ENCODE assay signal across 17 cellular contexts in the genomic region with DNA sequence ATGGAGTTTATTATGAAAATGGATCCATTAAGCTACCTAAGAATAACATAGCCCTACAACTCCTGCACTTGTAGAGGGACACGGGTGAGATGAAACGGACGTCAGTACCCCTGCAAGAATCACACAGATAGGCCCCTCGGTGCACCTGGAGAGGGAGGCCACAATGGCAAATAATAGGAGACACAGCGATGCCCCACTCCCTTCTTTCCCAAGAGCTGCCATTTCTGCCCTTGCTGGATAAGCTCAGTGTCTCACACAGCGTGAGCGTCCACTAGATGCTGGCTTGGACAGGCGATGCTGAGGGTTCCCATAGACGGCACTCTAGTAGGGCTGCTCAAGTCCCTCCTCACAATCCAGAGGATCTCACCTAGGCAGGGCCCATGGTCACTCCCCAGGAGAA.
"Had no signal": no experiment of that assay in that cellular context is flagged by ENCODE, and none has a peak within 500 bp of the region (broad histone marks: within the 10 kb centered on the region; RNA-seq: fewer than 3 reads in every experiment).

No MANE protein-coding gene starts in this region.

- H3K4me3 Mint-ChIP-seq: activated CD4-positive, alpha-beta T cell treated with anti-CD3 and anti-CD28 coated beads, Interleukin-2, amount 10 ng/mL, durations not matched to agents 7 days and 5 days; activated naive CD8-positive, alpha-beta T cell; naive thymus-derived CD8-positive, alpha-beta T cell; stimulated activated memory B cell treated with anti-CD40 and anti-IgM and Interleukin-4, amounts not matched to agents 10 μg/mL and 1 μg/mL and 100 μg/mL, for 72 hours; T-helper 1 cell treated with Interleukin-12 subunit alpha and Interleukin-12 subunit beta and Interleukin-4 antibody, amounts not matched to agents 30 μg/mL and 1 μg/mL, for 36 hours had no signal

- H3K9me3 Mint-ChIP-seq: activated CD4-positive, alpha-beta T cell treated with anti-CD3 and anti-CD28 coated beads, Interleukin-2, amount 10 ng/mL, durations not matched to agents 7 days and 5 days; naive thymus-derived CD8-positive, alpha-beta T cell; stimulated activated memory B cell treated with anti-CD40 and anti-IgM and Interleukin-4, amounts not matched to agents 10 μg/mL and 1 μg/mL and 100 μg/mL, for 72 hours; T-helper 1 cell treated with Interleukin-12 subunit alpha and Interleukin-12 subunit beta and Interleukin-4 antibody, amounts not matched to agents 30 μg/mL and 1 μg/mL, for 36 hours had no signal

- DNase-seq: activated CD4-positive, alpha-beta T cell treated with anti-CD3 and anti-CD28 coated beads, Interleukin-2, amount 10 ng/mL, durations not matched to agents 7 days and 5 days; activated gamma-delta T cell; dermis blood vessel endothelial cell; effector memory CD4-positive, alpha-beta T cell; mesenchymal stem cell; naive thymus-derived CD8-positive, alpha-beta T cell; psoas muscle; right lobe of liver; stimulated activated CD4-positive, alpha-beta T cell treated with anti-CD3 and anti-CD28 coated beads, Interleukin-4, amount 100 ng/mL, for 4 hours; uterus had no signal

- H3K27ac Mint-ChIP-seq: activated CD4-positive, alpha-beta T cell treated with anti-CD3 and anti-CD28 coated beads, Interleukin-2, amount 10 ng/mL, durations not matched to agents 7 days and 5 days; activated naive CD8-positive, alpha-beta T cell; stimulated activated memory B cell treated with anti-CD40 and anti-IgM and Interleukin-4, amounts not matched to agents 10 μg/mL and 1 μg/mL and 100 μg/mL, for 72 hours; T-helper 1 cell treated with Interleukin-12 subunit alpha and Interleukin-12 subunit beta and Interleukin-4 antibody, amounts not matched to agents 30 μg/mL and 1 μg/mL, for 36 hours had no signal

- ATAC-seq: naive thymus-derived CD8-positive, alpha-beta T cell; psoas muscle; stimulated activated memory B cell treated with anti-CD40 and anti-IgM and Interleukin-4, amounts not matched to agents 10 μg/mL and 1 μg/mL and 100 μg/mL, for 72 hours had no signal

- H3K36me3 Mint-ChIP-seq: naive thymus-derived CD8-positive, alpha-beta T cell; stimulated activated memory B cell treated with anti-CD40 and anti-IgM and Interleukin-4, amounts not matched to agents 10 μg/mL and 1 μg/mL and 100 μg/mL, for 72 hours had no signal

- H3K4me3 ChIP-seq: esophagus muscularis mucosa, gastroesophageal sphincter, heart left ventricle, ovary, psoas muscle, right lobe of liver, uterus had no signal

- H3K9me3 ChIP-seq: esophagus muscularis mucosa, gastroesophageal sphincter, heart left ventricle, ovary, psoas muscle, right lobe of liver, uterus had no signal

- H3K36me3 ChIP-seq: esophagus muscularis mucosa, gastroesophageal sphincter, heart left ventricle, ovary, right lobe of liver, uterus had no signal

- H3K4me1 Mint-ChIP-seq: stimulated activated memory B cell treated with anti-CD40 and anti-IgM and Interleukin-4, amounts not matched to agents 10 μg/mL and 1 μg/mL and 100 μg/mL, for 72 hours had no signal

- H3K27ac ChIP-seq: ovary, psoas muscle, right lobe of liver, uterus had no signal

- H3K27me3 ChIP-seq: esophagus muscularis mucosa, gastroesophageal sphincter, heart left ventricle, ovary, right lobe of liver, uterus had no signal

- H3K27me3 Mint-ChIP-seq: activated naive CD8-positive, alpha-beta T cell had no signal
